ENCODE assay signal across 1 cellular context in the genomic region with DNA sequence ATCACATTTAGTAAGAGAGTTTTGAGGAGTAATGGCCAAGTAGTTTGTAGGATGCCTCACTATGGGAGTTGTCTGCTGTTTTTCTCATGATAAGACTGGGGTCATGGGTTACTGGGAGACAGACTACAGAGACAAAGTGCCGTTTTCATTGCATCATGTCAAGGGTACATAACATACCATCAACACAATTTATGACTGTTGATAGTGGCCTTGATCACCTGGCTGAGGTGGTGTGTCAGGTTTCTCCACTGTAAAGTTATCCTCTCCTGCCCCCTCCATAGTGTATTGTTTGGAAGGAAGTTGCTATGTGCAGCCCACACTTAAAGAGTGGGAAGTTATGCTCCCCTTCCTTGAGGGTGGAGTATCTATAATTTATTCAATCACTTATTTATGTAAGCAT.
TF ChIP-seq lines count a peak whose summit lies in the region.

No MANE protein-coding gene starts in this region.

TF ChIP-seq in K562, 482 proteins besides CTCF, POLR2A, EP300 and RAD21 (continued from another document and continues in another):
- TF ChIP-seq, protein P1, sequence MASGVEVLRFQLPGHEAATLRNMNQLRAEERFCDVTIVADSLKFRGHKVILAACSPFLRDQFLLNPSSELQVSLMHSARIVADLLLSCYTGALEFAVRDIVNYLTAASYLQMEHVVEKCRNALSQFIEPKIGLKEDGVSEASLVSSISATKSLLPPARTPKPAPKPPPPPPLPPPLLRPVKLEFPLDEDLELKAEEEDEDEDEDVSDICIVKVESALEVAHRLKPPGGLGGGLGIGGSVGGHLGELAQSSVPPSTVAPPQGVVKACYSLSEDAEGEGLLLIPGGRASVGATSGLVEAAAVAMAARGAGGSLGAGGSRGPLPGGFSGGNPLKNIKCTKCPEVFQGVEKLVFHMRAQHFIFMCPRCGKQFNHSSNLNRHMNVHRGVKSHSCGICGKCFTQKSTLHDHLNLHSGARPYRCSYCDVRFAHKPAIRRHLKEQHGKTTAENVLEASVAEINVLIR (CRISPR knock-in tag; IDR thresholded peaks at IDR 0.05), result no peak
- TF ChIP-seq NFE2L1 (tag; IDR thresholded peaks at IDR 0.05; ENCODE audit: borderline replicate concordance, low read depth) (no peak), MYNN (IDR thresholded peaks at IDR 0.05) (no peak), MYNN (CRISPR knock-in tag; IDR thresholded peaks at IDR 0.05) (no peak), ZNF212 (CRISPR knock-in tag; IDR thresholded peaks at IDR 0.05) (no peak), SMARCC2 (IDR thresholded peaks at IDR 0.05; ENCODE audit: low read depth) (no peak), EHMT2 (IDR thresholded peaks at IDR 0.05) (peak; percentile 86), KLF13 (tag; IDR thresholded peaks at IDR 0.05; ENCODE audit: borderline replicate concordance, low read depth) (no peak), ZNF507 (tag; conservative IDR thresholded peaks at IDR 0.05) (no peak), NFYB (IDR thresholded peaks at IDR 0.05; ENCODE audit: extremely low read depth, insufficient read length) (no peak), HNRNPLL (IDR thresholded peaks at IDR 0.05; ENCODE audit: low read depth, low read length, poor library complexity, severe bottlenecking) (no peak), POLR3G (IDR thresholded peaks at IDR 0.05; ENCODE audit: extremely low read depth, insufficient read length, insufficient replicate concordance) (no peak), NFATC3 (IDR thresholded peaks at IDR 0.05) (peak; percentile 58), PCBP2 (IDR thresholded peaks at IDR 0.05; ENCODE audit: low read depth, low read length, poor library complexity, severe bottlenecking) (no peak), REST (CRISPR knock-in tag; IDR thresholded peaks at IDR 0.05; ENCODE audit: low read depth) (no peak), SMARCA4 (IDR thresholded peaks at IDR 0.05) (peak; percentile 74), E2F3 (CRISPR knock-in tag; IDR thresholded peaks at IDR 0.05) (no peak), FOXK1 (CRISPR knock-in tag; IDR thresholded peaks at IDR 0.05; ENCODE audit: borderline replicate concordance) (no peak), NONO (IDR thresholded peaks at IDR 0.05; ENCODE audit: low read depth in 2 of 2, low read length in 1 of 2) (no peak), CCAR2 (IDR thresholded peaks at IDR 0.05; ENCODE audit: low read depth, low read length) (no peak), TBP (optimal IDR thresholded peaks at IDR 0.05; ENCODE audit: low read depth, low read length) (no peak), YBX1 (IDR thresholded peaks at IDR 0.05) (no peak), HDAC1 (IDR thresholded peaks at IDR 0.05) (0 out of 4 replicates have a peak, but pooled peaks of 1 of the 2 experiments have one; percentile 31), ATF1 (CRISPR knock-in tag; IDR thresholded peaks at IDR 0.05) (no peak), ATF1 (tag; IDR thresholded peaks at IDR 0.05) (no peak), ZNF551 (CRISPR knock-in tag; IDR thresholded peaks at IDR 0.05) (no peak), SOX6 (IDR thresholded peaks at IDR 0.05) (peak; percentile 78), TAL1 (IDR thresholded peaks at IDR 0.05) (peak; percentile 46; the same call in 1 of the 2 replicates), ZNF3 (CRISPR knock-in tag; IDR thresholded peaks at IDR 0.05) (no peak), KDM1A (IDR thresholded peaks at IDR 0.05) (peak in 1 of 2 experiments; percentile 51; a peak in 1 of 4 replicates), TEAD1 (CRISPR knock-in tag; IDR thresholded peaks at IDR 0.05) (no peak), IFI16 (CRISPR knock-in tag; IDR thresholded peaks at IDR 0.05) (no peak)
- TF ChIP-seq, protein P2, sequence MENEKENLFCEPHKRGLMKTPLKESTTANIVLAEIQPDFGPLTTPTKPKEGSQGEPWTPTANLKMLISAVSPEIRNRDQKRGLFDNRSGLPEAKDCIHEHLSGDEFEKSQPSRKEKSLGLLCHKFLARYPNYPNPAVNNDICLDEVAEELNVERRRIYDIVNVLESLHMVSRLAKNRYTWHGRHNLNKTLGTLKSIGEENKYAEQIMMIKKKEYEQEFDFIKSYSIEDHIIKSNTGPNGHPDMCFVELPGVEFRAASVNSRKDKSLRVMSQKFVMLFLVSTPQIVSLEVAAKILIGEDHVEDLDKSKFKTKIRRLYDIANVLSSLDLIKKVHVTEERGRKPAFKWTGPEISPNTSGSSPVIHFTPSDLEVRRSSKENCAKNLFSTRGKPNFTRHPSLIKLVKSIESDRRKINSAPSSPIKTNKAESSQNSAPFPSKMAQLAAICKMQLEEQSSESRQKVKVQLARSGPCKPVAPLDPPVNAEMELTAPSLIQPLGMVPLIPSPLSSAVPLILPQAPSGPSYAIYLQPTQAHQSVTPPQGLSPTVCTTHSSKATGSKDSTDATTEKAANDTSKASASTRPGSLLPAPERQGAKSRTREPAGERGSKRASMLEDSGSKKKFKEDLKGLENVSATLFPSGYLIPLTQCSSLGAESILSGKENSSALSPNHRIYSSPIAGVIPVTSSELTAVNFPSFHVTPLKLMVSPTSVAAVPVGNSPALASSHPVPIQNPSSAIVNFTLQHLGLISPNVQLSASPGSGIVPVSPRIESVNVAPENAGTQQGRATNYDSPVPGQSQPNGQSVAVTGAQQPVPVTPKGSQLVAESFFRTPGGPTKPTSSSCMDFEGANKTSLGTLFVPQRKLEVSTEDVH (IDR thresholded peaks at IDR 0.05; ENCODE audit: low read depth, partially characterized antibody), result no peak
- TF ChIP-seq, protein P3, sequence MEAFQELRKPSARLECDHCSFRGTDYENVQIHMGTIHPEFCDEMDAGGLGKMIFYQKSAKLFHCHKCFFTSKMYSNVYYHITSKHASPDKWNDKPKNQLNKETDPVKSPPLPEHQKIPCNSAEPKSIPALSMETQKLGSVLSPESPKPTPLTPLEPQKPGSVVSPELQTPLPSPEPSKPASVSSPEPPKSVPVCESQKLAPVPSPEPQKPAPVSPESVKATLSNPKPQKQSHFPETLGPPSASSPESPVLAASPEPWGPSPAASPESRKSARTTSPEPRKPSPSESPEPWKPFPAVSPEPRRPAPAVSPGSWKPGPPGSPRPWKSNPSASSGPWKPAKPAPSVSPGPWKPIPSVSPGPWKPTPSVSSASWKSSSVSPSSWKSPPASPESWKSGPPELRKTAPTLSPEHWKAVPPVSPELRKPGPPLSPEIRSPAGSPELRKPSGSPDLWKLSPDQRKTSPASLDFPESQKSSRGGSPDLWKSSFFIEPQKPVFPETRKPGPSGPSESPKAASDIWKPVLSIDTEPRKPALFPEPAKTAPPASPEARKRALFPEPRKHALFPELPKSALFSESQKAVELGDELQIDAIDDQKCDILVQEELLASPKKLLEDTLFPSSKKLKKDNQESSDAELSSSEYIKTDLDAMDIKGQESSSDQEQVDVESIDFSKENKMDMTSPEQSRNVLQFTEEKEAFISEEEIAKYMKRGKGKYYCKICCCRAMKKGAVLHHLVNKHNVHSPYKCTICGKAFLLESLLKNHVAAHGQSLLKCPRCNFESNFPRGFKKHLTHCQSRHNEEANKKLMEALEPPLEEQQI (IDR thresholded peaks at IDR 0.05), result no peak
- TF ChIP-seq, protein P4, sequence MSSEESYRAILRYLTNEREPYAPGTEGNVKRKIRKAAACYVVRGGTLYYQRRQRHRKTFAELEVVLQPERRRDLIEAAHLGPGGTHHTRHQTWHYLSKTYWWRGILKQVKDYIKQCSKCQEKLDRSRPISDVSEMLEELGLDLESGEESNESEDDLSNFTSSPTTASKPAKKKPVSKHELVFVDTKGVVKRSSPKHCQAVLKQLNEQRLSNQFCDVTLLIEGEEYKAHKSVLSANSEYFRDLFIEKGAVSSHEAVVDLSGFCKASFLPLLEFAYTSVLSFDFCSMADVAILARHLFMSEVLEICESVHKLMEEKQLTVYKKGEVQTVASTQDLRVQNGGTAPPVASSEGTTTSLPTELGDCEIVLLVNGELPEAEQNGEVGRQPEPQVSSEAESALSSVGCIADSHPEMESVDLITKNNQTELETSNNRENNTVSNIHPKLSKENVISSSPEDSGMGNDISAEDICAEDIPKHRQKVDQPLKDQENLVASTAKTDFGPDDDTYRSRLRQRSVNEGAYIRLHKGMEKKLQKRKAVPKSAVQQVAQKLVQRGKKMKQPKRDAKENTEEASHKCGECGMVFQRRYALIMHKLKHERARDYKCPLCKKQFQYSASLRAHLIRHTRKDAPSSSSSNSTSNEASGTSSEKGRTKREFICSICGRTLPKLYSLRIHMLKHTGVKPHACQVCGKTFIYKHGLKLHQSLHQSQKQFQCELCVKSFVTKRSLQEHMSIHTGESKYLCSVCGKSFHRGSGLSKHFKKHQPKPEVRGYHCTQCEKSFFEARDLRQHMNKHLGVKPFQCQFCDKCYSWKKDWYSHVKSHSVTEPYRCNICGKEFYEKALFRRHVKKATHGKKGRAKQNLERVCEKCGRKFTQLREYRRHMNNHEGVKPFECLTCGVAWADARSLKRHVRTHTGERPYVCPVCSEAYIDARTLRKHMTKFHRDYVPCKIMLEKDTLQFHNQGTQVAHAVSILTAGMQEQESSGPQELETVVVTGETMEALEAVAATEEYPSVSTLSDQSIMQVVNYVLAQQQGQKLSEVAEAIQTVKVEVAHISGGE (CRISPR knock-in tag; IDR thresholded peaks at IDR 0.05), result no peak
- TF ChIP-seq, protein P5, sequence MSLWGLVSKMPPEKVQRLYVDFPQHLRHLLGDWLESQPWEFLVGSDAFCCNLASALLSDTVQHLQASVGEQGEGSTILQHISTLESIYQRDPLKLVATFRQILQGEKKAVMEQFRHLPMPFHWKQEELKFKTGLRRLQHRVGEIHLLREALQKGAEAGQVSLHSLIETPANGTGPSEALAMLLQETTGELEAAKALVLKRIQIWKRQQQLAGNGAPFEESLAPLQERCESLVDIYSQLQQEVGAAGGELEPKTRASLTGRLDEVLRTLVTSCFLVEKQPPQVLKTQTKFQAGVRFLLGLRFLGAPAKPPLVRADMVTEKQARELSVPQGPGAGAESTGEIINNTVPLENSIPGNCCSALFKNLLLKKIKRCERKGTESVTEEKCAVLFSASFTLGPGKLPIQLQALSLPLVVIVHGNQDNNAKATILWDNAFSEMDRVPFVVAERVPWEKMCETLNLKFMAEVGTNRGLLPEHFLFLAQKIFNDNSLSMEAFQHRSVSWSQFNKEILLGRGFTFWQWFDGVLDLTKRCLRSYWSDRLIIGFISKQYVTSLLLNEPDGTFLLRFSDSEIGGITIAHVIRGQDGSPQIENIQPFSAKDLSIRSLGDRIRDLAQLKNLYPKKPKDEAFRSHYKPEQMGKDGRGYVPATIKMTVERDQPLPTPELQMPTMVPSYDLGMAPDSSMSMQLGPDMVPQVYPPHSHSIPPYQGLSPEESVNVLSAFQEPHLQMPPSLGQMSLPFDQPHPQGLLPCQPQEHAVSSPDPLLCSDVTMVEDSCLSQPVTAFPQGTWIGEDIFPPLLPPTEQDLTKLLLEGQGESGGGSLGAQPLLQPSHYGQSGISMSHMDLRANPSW (CRISPR knock-in tag; IDR thresholded peaks at IDR 0.05), result no peak
- TF ChIP-seq, protein P6, sequence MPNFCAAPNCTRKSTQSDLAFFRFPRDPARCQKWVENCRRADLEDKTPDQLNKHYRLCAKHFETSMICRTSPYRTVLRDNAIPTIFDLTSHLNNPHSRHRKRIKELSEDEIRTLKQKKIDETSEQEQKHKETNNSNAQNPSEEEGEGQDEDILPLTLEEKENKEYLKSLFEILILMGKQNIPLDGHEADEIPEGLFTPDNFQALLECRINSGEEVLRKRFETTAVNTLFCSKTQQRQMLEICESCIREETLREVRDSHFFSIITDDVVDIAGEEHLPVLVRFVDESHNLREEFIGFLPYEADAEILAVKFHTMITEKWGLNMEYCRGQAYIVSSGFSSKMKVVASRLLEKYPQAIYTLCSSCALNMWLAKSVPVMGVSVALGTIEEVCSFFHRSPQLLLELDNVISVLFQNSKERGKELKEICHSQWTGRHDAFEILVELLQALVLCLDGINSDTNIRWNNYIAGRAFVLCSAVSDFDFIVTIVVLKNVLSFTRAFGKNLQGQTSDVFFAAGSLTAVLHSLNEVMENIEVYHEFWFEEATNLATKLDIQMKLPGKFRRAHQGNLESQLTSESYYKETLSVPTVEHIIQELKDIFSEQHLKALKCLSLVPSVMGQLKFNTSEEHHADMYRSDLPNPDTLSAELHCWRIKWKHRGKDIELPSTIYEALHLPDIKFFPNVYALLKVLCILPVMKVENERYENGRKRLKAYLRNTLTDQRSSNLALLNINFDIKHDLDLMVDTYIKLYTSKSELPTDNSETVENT (CRISPR knock-in tag; IDR thresholded peaks at IDR 0.05), result no peak
- TF ChIP-seq, protein P7, sequence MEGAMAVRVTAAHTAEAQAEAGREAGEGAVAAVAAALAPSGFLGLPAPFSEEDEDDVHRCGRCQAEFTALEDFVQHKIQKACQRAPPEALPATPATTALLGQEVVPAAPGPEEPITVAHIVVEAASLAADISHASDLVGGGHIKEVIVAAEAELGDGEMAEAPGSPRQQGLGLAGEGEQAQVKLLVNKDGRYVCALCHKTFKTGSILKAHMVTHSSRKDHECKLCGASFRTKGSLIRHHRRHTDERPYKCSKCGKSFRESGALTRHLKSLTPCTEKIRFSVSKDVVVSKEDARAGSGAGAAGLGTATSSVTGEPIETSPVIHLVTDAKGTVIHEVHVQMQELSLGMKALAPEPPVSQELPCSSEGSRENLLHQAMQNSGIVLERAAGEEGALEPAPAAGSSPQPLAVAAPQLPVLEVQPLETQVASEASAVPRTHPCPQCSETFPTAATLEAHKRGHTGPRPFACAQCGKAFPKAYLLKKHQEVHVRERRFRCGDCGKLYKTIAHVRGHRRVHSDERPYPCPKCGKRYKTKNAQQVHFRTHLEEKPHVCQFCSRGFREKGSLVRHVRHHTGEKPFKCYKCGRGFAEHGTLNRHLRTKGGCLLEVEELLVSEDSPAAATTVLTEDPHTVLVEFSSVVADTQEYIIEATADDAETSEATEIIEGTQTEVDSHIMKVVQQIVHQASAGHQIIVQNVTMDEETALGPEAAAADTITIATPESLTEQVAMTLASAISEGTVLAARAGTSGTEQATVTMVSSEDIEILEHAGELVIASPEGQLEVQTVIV (CRISPR knock-in tag; IDR thresholded peaks at IDR 0.05; ENCODE audit: borderline replicate concordance), result no peak
